In the genomic region with DNA sequence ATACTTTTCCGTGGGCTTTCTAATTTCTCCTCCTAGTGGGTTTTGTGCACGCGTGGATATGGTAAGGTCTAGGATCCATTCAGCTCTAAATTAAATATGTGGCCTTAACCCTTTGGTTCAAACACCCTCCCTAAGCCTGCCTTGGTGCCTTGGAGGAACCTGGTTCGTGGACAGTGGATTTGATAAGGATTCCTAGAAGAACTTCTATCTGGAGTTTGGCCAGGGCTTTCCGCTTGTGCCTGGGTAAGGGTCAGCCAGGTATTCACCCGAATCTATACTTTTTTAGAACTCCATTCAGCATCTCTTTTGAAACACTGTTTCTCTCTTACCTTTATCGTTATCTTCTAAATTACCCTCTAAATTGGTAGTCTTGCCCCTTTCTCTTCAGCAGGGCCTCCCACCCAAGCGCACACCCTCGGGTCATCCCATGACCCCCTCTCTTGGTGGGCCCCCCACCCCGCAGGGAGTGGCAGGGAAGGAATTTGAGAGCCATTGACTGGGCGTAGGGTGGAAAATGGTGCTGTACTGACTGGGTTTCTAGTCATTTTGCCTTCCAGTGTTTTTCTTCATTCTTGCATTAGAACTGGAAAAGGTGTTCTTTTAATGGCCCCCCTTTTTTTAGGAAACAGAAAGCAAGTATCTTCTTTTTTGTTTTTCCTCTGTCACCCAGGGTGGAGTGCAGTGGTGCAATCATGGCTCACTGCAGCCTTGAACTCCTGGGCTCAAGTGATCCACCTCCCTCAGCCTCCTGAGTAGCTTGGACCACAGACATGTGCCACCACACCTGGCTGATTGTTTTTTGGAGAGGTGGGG, we compare ENCODE assay signal across 1 cellular context.
TF ChIP-seq lines count a peak whose summit lies in the region.

No MANE protein-coding gene starts in this region.

TF ChIP-seq in HCT116, 20 proteins besides CTCF, POLR2A, EP300 and RAD21 (continued from another document):
- no peak for TF ChIP-seq EGR1 (IDR thresholded peaks at IDR 0.05; ENCODE audit: low read depth)
- TF ChIP-seq, protein P1, sequence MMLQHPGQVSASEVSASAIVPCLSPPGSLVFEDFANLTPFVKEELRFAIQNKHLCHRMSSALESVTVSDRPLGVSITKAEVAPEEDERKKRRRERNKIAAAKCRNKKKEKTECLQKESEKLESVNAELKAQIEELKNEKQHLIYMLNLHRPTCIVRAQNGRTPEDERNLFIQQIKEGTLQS (IDR thresholded peaks at IDR 0.05): no peak
- TF ChIP-seq ELF1 (IDR thresholded peaks at IDR 0.05; ENCODE audit: borderline replicate concordance, low read depth): no peak
- no peak for TF ChIP-seq SRF (IDR thresholded peaks at IDR 0.05; ENCODE audit: low read depth)
TF ChIP-seq in HCT116: peak in this region for 0.
